8 cellular contexts compared by ENCODE assay signal in genomic region chr3:177928156-177928555, GRCh38.
A peak's percentile ranks its signal among the peaks of the same experiment; 100 is the strongest.
DNase-seq lines count a peak whose midpoint lies in the region; ATAC-seq and TF ChIP-seq lines count a peak whose summit lies in the region.
"Had no signal": no experiment of that assay in that cellular context is flagged by ENCODE, and none has a peak within 500 bp of the region (broad histone marks: within the 10 kb centered on the region; RNA-seq: fewer than 3 reads in every experiment).

No MANE protein-coding gene starts in this region.

- peaks cover 8% of the 10 kb centered on the region for H3K9me3 Mint-ChIP-seq in osteocyte (ENCODE audit: unreplicated experiment)
- peaks cover 0 to 3% (median 0%) of the 10 kb centered on the region in 3 donors for H3K9me3 Mint-ChIP-seq in T-cell

- no peaks in the 10 kb centered on the region for H3K36me3 Mint-ChIP-seq in osteocyte (ENCODE audit: unreplicated experiment)
- peaks cover 2% of the 10 kb centered on the region for H3K36me3 Mint-ChIP-seq in T-cell

- BruUV-seq in Panc1 (replicated peaks; lab: Mats Ljungman, UMichigan), result no TSS peak

- H3K36me3 ChIP-seq in Panc1 (ENCODE audit: control insufficient read depth, insufficient read depth, low read length), result no peaks in the 10 kb centered on the region

- H3K27me3 Mint-ChIP-seq in osteocyte (ENCODE audit: unreplicated experiment) (no peaks in the 10 kb centered on the region), T-cell (no peaks in the 10 kb centered on the region)

- H3K27ac Mint-ChIP-seq in osteocyte (ENCODE audit: unreplicated experiment) (peak overlapping the region; percentile 70), T-cell (no peak overlapping the region)

- peaks cover 1% of the 10 kb centered on the region for H3K9me3 ChIP-seq in Panc1 (ENCODE audit: control insufficient read depth, insufficient read depth, low read depth, low read length)

- H3K4me3 Mint-ChIP-seq in osteocyte (ENCODE audit: unreplicated experiment), result no peak overlapping the region
- no peak overlapping the region for H3K4me3 Mint-ChIP-seq in T-cell

- POLR2A ChIA-PET in Panc1 (lab: Charles Lee), result no interaction called here
- POLR2A ChIA-PET in T-cell (lab: Charles Lee), result no interaction called here

- H3K27ac ChIP-seq in Panc1 (ENCODE audit: low read length), result no peak overlapping the region; the same call in 1 of the 2 replicates

- H3K4me1 ChIP-seq in Panc1 (ENCODE audit: control insufficient read depth, insufficient read depth, low read length), result no peaks in the 10 kb centered on the region

- H3K4me1 Mint-ChIP-seq in osteocyte (ENCODE audit: unreplicated experiment) (peaks cover 19% of the 10 kb centered on the region), T-cell (peaks cover 4 to 6% (median 5%) of the 10 kb centered on the region in 3 donors)

- peak; percentile 2 for DNase-seq in Panc1 (ENCODE audit: low read depth, low spot score)
- no peak for DNase-seq in osteocyte (ENCODE audit: extremely low spot score, unreplicated experiment)
- no peak for DNase-seq in cortex of kidney (lab: John Stamatoyannopoulos, UW)
- DNase-seq in T-cell, result no peak
- no peak for DNase-seq in GOT3 (lab: John Stamatoyannopoulos, UW)
- DNase-seq: RPMI8226 had no signal

- in situ Hi-C loops in Panc1 (cut with HindIII; ENCODE audit: low pct_unique_long_range_greater_than_20kb, low sequenced_read_pairs), result no loop called here

- no peaks in the 10 kb centered on the region for H3K27me3 ChIP-seq in Panc1 (ENCODE audit: control insufficient read depth, insufficient read depth, low read length)

- intact Hi-C loops in Panc1 (cut with micrococcal nuclease; ENCODE audit: unreplicated experiment), result no loop called here

- no peak overlapping the region for H3K4me3 ChIP-seq in Panc1 (ENCODE audit: low read depth in 2 of 2, low read length in 2 of 2)

- no peak for TF ChIP-seq CTCF in Panc1 (IDR thresholded peaks at IDR 0.05)
- TF ChIP-seq CTCF in osteocyte (IDR thresholded peaks at IDR 0.05), result no peak

- CTCF ChIA-PET in Panc1 (lab: Charles Lee), result no interaction called here
- CTCF ChIA-PET in T-cell (lab: Charles Lee), result no interaction called here

- peak; percentile 87 for ATAC-seq in GM18907 (IDR thresholded peaks at IDR 0.05; ENCODE audit: unreplicated experiment)
- ATAC-seq in HG02642 (IDR thresholded peaks at IDR 0.05; ENCODE audit: poor library complexity, unreplicated experiment), result peak; percentile 62
- ATAC-seq in Panc1, result no peak
- no peak for ATAC-seq in T-cell (replicated peaks in 1 of 4)

Comparison
In these comparisons a context has a peak if more than half of its experiments do, and no peak if none do; other contexts are left out.
1. ATAC-seq: peak in GM18907 (single experiment) and HG02642 (single experiment); none in Panc1 (single experiment) and T-cell (0 of 4).